ENCODE assay signal across 10 cellular contexts in the genomic region with DNA sequence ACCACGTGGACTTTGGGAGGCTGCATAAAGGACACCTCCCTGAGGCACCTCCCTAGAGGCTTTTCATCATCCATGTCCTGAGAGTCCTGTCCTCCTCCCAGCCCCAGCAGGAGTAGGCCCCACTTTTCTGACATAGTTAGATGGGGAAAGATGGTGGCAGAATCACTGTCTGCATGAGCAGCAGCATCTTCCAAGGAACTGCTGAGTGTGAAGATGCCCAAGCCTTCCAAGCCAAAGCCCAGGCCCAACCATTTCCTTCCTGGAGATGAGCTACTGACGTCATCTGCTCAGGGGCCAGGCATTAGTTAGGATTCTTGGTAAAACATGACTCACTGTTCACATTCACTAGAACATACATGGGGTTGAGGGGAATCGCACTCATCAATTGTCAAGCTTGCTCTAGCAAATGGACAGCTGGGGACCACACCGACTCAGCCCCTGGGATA. TPM values are rescaled to one million over a fixed set of nuclear protein-coding genes. Genes with fewer than 3 reads are reported as not detected.
A peak's percentile ranks its signal among the peaks of the same experiment; 100 is the strongest.
DNase-seq lines count a peak whose midpoint lies in the region; ATAC-seq, FAIRE-seq and TF ChIP-seq lines count a peak whose summit lies in the region.
"Had no signal": no experiment of that assay in that cellular context is flagged by ENCODE, and none has a peak within 500 bp of the region (broad histone marks: within the 10 kb centered on the region; RNA-seq: fewer than 3 reads in every experiment).

No MANE protein-coding gene starts in this region.

- H3K27ac ChIP-seq in PC-9 (no peak overlapping the region), GM23338 (ENCODE audit: low read depth) (no peak overlapping the region)
- H3K27ac ChIP-seq: tibial artery had no signal

- no TSS peak for BruUV-seq in PC-9 (replicated peaks; lab: Mats Ljungman, UMichigan)

- no peaks in the 10 kb centered on the region for H3K9me3 ChIP-seq in PC-9 (ENCODE audit: insufficient read depth, low read depth)
- H3K9me3 ChIP-seq: tibial artery had no signal

- DNase-seq in A172 (ENCODE audit: low spot score) = peak; percentile 62
- peak; percentile 26 for DNase-seq in H4 (ENCODE audit: low spot score)
- peak; percentile 74 for DNase-seq in activated CD4-positive, alpha-beta memory T cell treated with anti-CD3 and anti-CD28 coated beads, Interleukin-2, amount 10 ng/mL, durations not matched to agents 7 days and 5 days
- DNase-seq in glomerular visceral epithelial cell (ENCODE audit: extremely low spot score) = peak; percentile 64
- no peak for DNase-seq in PC-9
- DNase-seq in GM23338 (ENCODE audit: low spot score) = no peak
- no peak for DNase-seq in GM12891 (ENCODE audit: insufficient read length, low spot score)

- H3K36me3 ChIP-seq in PC-9 (ENCODE audit: low read depth) (no peaks in the 10 kb centered on the region), GM23338 (ENCODE audit: insufficient read depth) (no peaks in the 10 kb centered on the region)

- CTCF ChIA-PET in activated CD4-positive, alpha-beta memory T cell treated with anti-CD3 and anti-CD28 coated beads, Interleukin-2, amount 10 ng/mL, durations not matched to agents 7 days and 5 days (lab: Charles Lee) = interaction anchor here (0.6 to 3.9 kb wide), 11 partner anchors 13 to 1095 kb away, joined by 3 to 19 read pairs (median 5); partner anchors contain the start of genes TMEM106C and VDR
- CTCF ChIA-PET in PC-9 (lab: Charles Lee) = interaction anchor here (0.5 kb wide), 1 partner anchor 290 kb away, joined by 3 read pairs; the partner anchor contains the start of gene ASB8

- intact Hi-C loops in PC-9 (cut with micrococcal nuclease; ENCODE audit: unreplicated experiment) = no loop called here

- POLR2A ChIA-PET in activated CD4-positive, alpha-beta memory T cell treated with anti-CD3 and anti-CD28 coated beads, Interleukin-2, amount 10 ng/mL, durations not matched to agents 7 days and 5 days (lab: Charles Lee) = interaction anchor here (1.0 to 7.2 kb wide), 11 partner anchors 13 to 290 kb away, joined by 3 to 70 read pairs (median 7); partner anchors contain the start of genes ASB8 and VDR
- POLR2A ChIA-PET in PC-9 (lab: Charles Lee; ENCODE audit: unreplicated experiment) = no interaction called here

- H3K27me3 ChIP-seq in PC-9 (ENCODE audit: insufficient read depth, low read depth) = no peaks in the 10 kb centered on the region
- H3K27me3 ChIP-seq in GM23338 (ENCODE audit: insufficient read depth) = no peaks in the 10 kb centered on the region
- H3K27me3 ChIP-seq: tibial artery had no signal

- H3K4me3 ChIP-seq in PC-9 (no peak overlapping the region), GM23338 (no peak overlapping the region)
- H3K4me3 ChIP-seq: tibial artery had no signal

- H4K20me1 ChIP-seq in PC-9 (ENCODE audit: insufficient read depth) (no peaks in the 10 kb centered on the region), GM23338 (replicated peaks; ENCODE audit: insufficient read depth) (no peaks in the 10 kb centered on the region; the same call in 1 of the 2 replicates)

- H3F3A ChIP-seq in PC-9 (ENCODE audit: insufficient read depth, low read depth) = no peaks in the 10 kb centered on the region
- H3F3A ChIP-seq in GM23338 (replicated peaks; ENCODE audit: low read depth) = no peaks in the 10 kb centered on the region

- peaks cover 91% of the 10 kb centered on the region for H3K4me1 Mint-ChIP-seq in activated CD4-positive, alpha-beta memory T cell treated with anti-CD3 and anti-CD28 coated beads, Interleukin-2, amount 10 ng/mL, durations not matched to agents 7 days and 5 days
- H3K4me1 Mint-ChIP-seq in GM23338 = no peaks in the 10 kb centered on the region

- H3K4me3 Mint-ChIP-seq in activated CD4-positive, alpha-beta memory T cell treated with anti-CD3 and anti-CD28 coated beads, Interleukin-2, amount 10 ng/mL, durations not matched to agents 7 days and 5 days = peak overlapping the region; percentile 17
- no peak overlapping the region for H3K4me3 Mint-ChIP-seq in GM23338

- H3K4me1 ChIP-seq in PC-9 (replicated peaks; ENCODE audit: insufficient read depth) (no peaks in the 10 kb centered on the region), GM23338 (ENCODE audit: insufficient read depth) (no peaks in the 10 kb centered on the region)

- no peak for FAIRE-seq in GM12891 (lab: Jason Lieb, UNC)
- FAIRE-seq: G401.6 had no signal

- H3K4me2 ChIP-seq in PC-9 (no peak overlapping the region), GM23338 (no peak overlapping the region)

- H3K79me2 ChIP-seq in PC-9 (ENCODE audit: low read depth) = no peaks in the 10 kb centered on the region
- H3K79me2 ChIP-seq in GM23338 (replicated peaks; ENCODE audit: insufficient read depth) = no peaks in the 10 kb centered on the region

- ATAC-seq in GM21576 (IDR thresholded peaks at IDR 0.05; ENCODE audit: unreplicated experiment) (no peak), GM23338 (no peak)

- TF ChIP-seq CTCF in PC-9 (conservative IDR thresholded peaks at IDR 0.05) = no peak
- no peak for TF ChIP-seq CTCF in GM23338 (conservative IDR thresholded peaks at IDR 0.05; ENCODE audit: low read depth in 2 of 2)

- no peak overlapping the region for H2AFZ ChIP-seq in PC-9
- H2AFZ ChIP-seq in GM23338 = no peak overlapping the region

- H3K27ac Mint-ChIP-seq in activated CD4-positive, alpha-beta memory T cell treated with anti-CD3 and anti-CD28 coated beads, Interleukin-2, amount 10 ng/mL, durations not matched to agents 7 days and 5 days = peak overlapping the region; percentile 92
- H3K27ac Mint-ChIP-seq in GM23338 = no peak overlapping the region

- no peaks in the 10 kb centered on the region for H3K9me3 Mint-ChIP-seq in activated CD4-positive, alpha-beta memory T cell treated with anti-CD3 and anti-CD28 coated beads, Interleukin-2, amount 10 ng/mL, durations not matched to agents 7 days and 5 days
- no peaks in the 10 kb centered on the region; the same call in 2 of the 3 replicates for H3K9me3 Mint-ChIP-seq in GM23338

- H3K27me3 Mint-ChIP-seq in activated CD4-positive, alpha-beta memory T cell treated with anti-CD3 and anti-CD28 coated beads, Interleukin-2, amount 10 ng/mL, durations not matched to agents 7 days and 5 days = no peaks in the 10 kb centered on the region
- H3K27me3 Mint-ChIP-seq in GM23338 (ENCODE audit: insufficient read depth, low read depth, poor library complexity) = peaks cover 4% of the 10 kb centered on the region

- no peak for TF ChIP-seq POLR2A in GM12891 (IDR thresholded peaks at IDR 0.05; ENCODE audit: low read depth, low read length)

- peaks cover 82% of the 10 kb centered on the region for H3K36me3 Mint-ChIP-seq in activated CD4-positive, alpha-beta memory T cell treated with anti-CD3 and anti-CD28 coated beads, Interleukin-2, amount 10 ng/mL, durations not matched to agents 7 days and 5 days (ENCODE audit: low read depth)
- H3K36me3 Mint-ChIP-seq in GM23338 (ENCODE audit: low read depth) = no peaks in the 10 kb centered on the region

- H3K9me2 ChIP-seq in PC-9 (ENCODE audit: insufficient read depth) (no peaks in the 10 kb centered on the region), GM23338 (ENCODE audit: insufficient read depth) (0 out of 2 replicates have a peak, but pooled peaks cover 3% of the 10 kb centered on the region)

TF ChIP-seq in GM23338, 12 proteins besides CTCF, POLR2A, EP300 and RAD21 (continues in another document):
- no peak for TF ChIP-seq EZH2 (IDR thresholded peaks at IDR 0.05; ENCODE audit: low read depth, unreplicated experiment)
- TF ChIP-seq NANOG (IDR thresholded peaks at IDR 0.05; ENCODE audit: borderline replicate concordance) = no peak
- TF ChIP-seq ZNF331 (CRISPR knock-in tag; IDR thresholded peaks at IDR 0.05; ENCODE audit: low read depth) = no peak
- no peak for TF ChIP-seq JUNB (IDR thresholded peaks at IDR 0.05; ENCODE audit: unreplicated experiment)
- no peak for TF ChIP-seq ZNF114 (CRISPR knock-in tag; IDR thresholded peaks at IDR 0.05)

TF ChIP-seq in GM12891, 5 proteins besides CTCF, POLR2A, EP300 and RAD21:
- TF ChIP-seq TAF1 (IDR thresholded peaks at IDR 0.05; ENCODE audit: low read depth, low read length) (no peak), POLR2AphosphoS5 (IDR thresholded peaks at IDR 0.05; ENCODE audit: low read depth, low read length) (no peak), PAX5 (IDR thresholded peaks at IDR 0.05; ENCODE audit: insufficient read depth, low read length, severe bottlenecking) (no peak), POU2F2 (IDR thresholded peaks at IDR 0.05; ENCODE audit: low read depth, low read length) (no peak), SPI1 (IDR thresholded peaks at IDR 0.05; ENCODE audit: low read depth, low read length) (no peak)

RNA-seq across cellular contexts. Expression of gene VDR, which starts 37.3 kb away (rescaled TPM):
- 2.5 and 3.3 TPM in 2 replicates for total RNA-seq in A172 (2014; rRNA removed; shearing (Covaris generic))
- 5.6 and 7.3 TPM in 2 replicates for total RNA-seq in H4 (2014; rRNA removed; shearing (Covaris generic))
- 10 to 100 TPM; 62.9 to 65.5 TPM for total RNA-seq in activated CD4-positive, alpha-beta memory T cell treated with anti-CD3 and anti-CD28 coated beads, Interleukin-2, amount 10 ng/mL, durations not matched to agents 7 days and 5 days
- 7.5 and 12.3 TPM in 2 replicates for total RNA-seq in PC-9 (2021)
- 1.1 and 1.4 TPM in 2 replicates for total RNA-seq in GM23338 (2014; rRNA removed; shearing (Covaris generic))
- polyA plus RNA-seq in GM23338 (2016; fragmentation: Nextera tagmentation; extraction: Ambion mirVana) = 0.35 and 0.37 TPM in 2 replicates
- polyA plus RNA-seq in GM12891 (2012; ENCODE audit: low read depth, missing spikeins) = 4.5 TPM

RNA-seq across cellular contexts. Expression of gene HDAC7, which starts 47.8 kb away (rescaled TPM):
- total RNA-seq in A172 (2014; rRNA removed; shearing (Covaris generic)) = 24.4 and 29.4 TPM in 2 replicates
- 10.0 and 13.7 TPM in 2 replicates for total RNA-seq in H4 (2014; rRNA removed; shearing (Covaris generic))
- 100 to 1,000 TPM; 315 to 328 TPM for total RNA-seq in activated CD4-positive, alpha-beta memory T cell treated with anti-CD3 and anti-CD28 coated beads, Interleukin-2, amount 10 ng/mL, durations not matched to agents 7 days and 5 days
- 106 and 114 TPM in 2 replicates for total RNA-seq in PC-9 (2021)
- 55.1 and 60.1 TPM in 2 replicates for total RNA-seq in GM23338 (2014; rRNA removed; shearing (Covaris generic))
- 37.3 and 41.3 TPM in 2 replicates for polyA plus RNA-seq in GM23338 (2016; fragmentation: Nextera tagmentation; extraction: Ambion mirVana)
- polyA plus RNA-seq in GM12891 (2012; ENCODE audit: low read depth, missing spikeins) = 25.5 TPM

Comparison
In these comparisons a context has a peak if more than half of its experiments do, and no peak if none do; other contexts are left out.
1. DNase-seq: peak in A172 (single experiment), H4 (single experiment), activated CD4-positive, alpha-beta memory T cell treated with anti-CD3 and anti-CD28 coated beads, Interleukin-2, amount 10 ng/mL, durations not matched to agents 7 days and 5 days (single experiment) and glomerular visceral epithelial cell (single experiment); none in PC-9 (0 of 2), GM23338 (single experiment) and GM12891 (single experiment).